In the genomic region with DNA sequence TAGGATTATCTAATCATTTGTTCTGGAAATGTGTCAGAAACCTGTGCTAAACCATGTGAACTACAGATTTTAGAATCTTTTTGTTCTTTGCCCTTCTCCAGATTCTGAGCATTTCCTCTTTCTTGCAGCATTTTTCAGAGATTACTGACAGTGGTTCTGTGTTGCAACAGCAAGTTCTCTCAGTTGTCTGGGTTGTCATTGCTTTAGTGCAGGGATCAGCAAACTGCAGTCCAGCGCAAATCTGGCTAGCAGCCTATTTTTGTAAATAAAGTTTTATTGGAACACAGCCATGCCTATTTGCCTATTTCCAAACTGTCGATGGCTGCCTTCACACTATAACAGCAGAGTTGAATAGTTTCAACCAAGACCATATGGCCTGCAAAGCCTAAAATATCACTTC, we compare ENCODE assay signal across 11 cellular contexts.
A peak's percentile ranks its signal among the peaks of the same experiment; 100 is the strongest.
DNase-seq lines count a peak whose midpoint lies in the region; ATAC-seq and TF ChIP-seq lines count a peak whose summit lies in the region.
"Had no signal": no experiment of that assay in that cellular context is flagged by ENCODE, and none has a peak within 500 bp of the region (broad histone marks: within the 10 kb centered on the region; RNA-seq: fewer than 3 reads in every experiment).

No MANE protein-coding gene starts in this region.

- ATAC-seq in Right ventricle myocardium superior (ENCODE audit: poor library complexity) (peak; percentile 64), HG03442 (IDR thresholded peaks at IDR 0.05; ENCODE audit: unreplicated experiment) (no peak), GM21576 (IDR thresholded peaks at IDR 0.05; ENCODE audit: unreplicated experiment) (no peak), GM21723 (IDR thresholded peaks at IDR 0.05; ENCODE audit: unreplicated experiment) (no peak)

- no peaks in the 10 kb centered on the region for H3K27me3 Mint-ChIP-seq in T-helper 1 cell treated with Interleukin-12 subunit alpha and Interleukin-12 subunit beta and Interleukin-4 antibody, amounts not matched to agents 30 μg/mL and 1 μg/mL, for 36 hours (ENCODE audit: low read depth)

- H3K4me3 Mint-ChIP-seq in T-helper 1 cell treated with Interleukin-12 subunit alpha and Interleukin-12 subunit beta and Interleukin-4 antibody, amounts not matched to agents 30 μg/mL and 1 μg/mL, for 36 hours: peak overlapping the region; percentile 47
- H3K4me3 Mint-ChIP-seq: nephron had no signal

- no peak for TF ChIP-seq CTCF in fibroblast of the aortic adventitia (IDR thresholded peaks at IDR 0.05; ENCODE audit: insufficient read depth, low read length)

- H3K4me1 Mint-ChIP-seq in T-helper 1 cell treated with Interleukin-12 subunit alpha and Interleukin-12 subunit beta and Interleukin-4 antibody, amounts not matched to agents 30 μg/mL and 1 μg/mL, for 36 hours (ENCODE audit: low read depth): peaks cover 59% of the 10 kb centered on the region

- intact Hi-C loops in Right ventricle myocardium superior (cut with DNase I) (no loop called here), cardiac septum (cut with DNase I) (no loop called here)

- DNase-seq in Right ventricle myocardium superior (no peak), cardiac septum (ENCODE audit: low spot score) (no peak), fibroblast of the aortic adventitia (ENCODE audit: low read depth) (peak; percentile 66), nucleus accumbens (lab: John Stamatoyannopoulos, UW) (no peak)
- DNase-seq: heart right ventricle, NCI-H526 had no signal

- peaks cover 5% of the 10 kb centered on the region for H3K36me3 Mint-ChIP-seq in T-helper 1 cell treated with Interleukin-12 subunit alpha and Interleukin-12 subunit beta and Interleukin-4 antibody, amounts not matched to agents 30 μg/mL and 1 μg/mL, for 36 hours (ENCODE audit: low read depth)

- peak overlapping the region; percentile 71 for H3K27ac Mint-ChIP-seq in T-helper 1 cell treated with Interleukin-12 subunit alpha and Interleukin-12 subunit beta and Interleukin-4 antibody, amounts not matched to agents 30 μg/mL and 1 μg/mL, for 36 hours
- H3K27ac Mint-ChIP-seq: nephron had no signal

- H3K4me3 ChIP-seq in fibroblast of the aortic adventitia (ENCODE audit: low read depth, low read length): no peak overlapping the region
- H3K4me3 ChIP-seq: heart right ventricle had no signal

- no peaks in the 10 kb centered on the region for H3K9me3 Mint-ChIP-seq in T-helper 1 cell treated with Interleukin-12 subunit alpha and Interleukin-12 subunit beta and Interleukin-4 antibody, amounts not matched to agents 30 μg/mL and 1 μg/mL, for 36 hours
- H3K9me3 Mint-ChIP-seq: nephron had no signal
